In genomic region chr11:21104641-21105040, GRCh38 we compare ENCODE assay signal across 27 cellular contexts.
"Had no signal": no experiment of that assay in that cellular context is flagged by ENCODE, and none has a peak within 500 bp of the region (broad histone marks: within the 10 kb centered on the region; RNA-seq: fewer than 3 reads in every experiment).

No MANE protein-coding gene starts in this region.

- H3K36me3 Mint-ChIP-seq: stimulated activated effector memory CD8-positive, alpha-beta T cell treated with anti-CD3 and anti-CD28 coated beads, Interleukin-12 subunit alpha, Interleukin-12 subunit beta, amount 100 ng/mL, for 72 hours; stimulated activated memory B cell treated with anti-CD40 and anti-IgM and Interleukin-4, amounts not matched to agents 10 μg/mL and 1 μg/mL and 100 μg/mL, for 72 hours; stimulated activated naive B cell treated with anti-CD40 and anti-IgM and Interleukin-4, amounts not matched to agents 10 μg/mL and 1 μg/mL and 100 μg/mL, for 72 hours had no signal

- H3K27me3 ChIP-seq: stomach, suprapubic skin, testis, thyroid gland, tibial artery, tibial nerve, transverse colon, upper lobe of left lung, upper lobe of right lung, uterus, vagina had no signal

- H3K27ac ChIP-seq: stomach, suprapubic skin, testis, thoracic aorta, thyroid gland, tibial artery, tibial nerve, transverse colon, upper lobe of left lung, upper lobe of right lung, uterus, vagina had no signal

- H3K4me3 ChIP-seq: stomach, suprapubic skin, testis, thoracic aorta, thyroid gland, tibial artery, tibial nerve, transverse colon, upper lobe of left lung, upper lobe of right lung, uterus, vagina had no signal

- DNase-seq: stimulated activated CD4-positive, alpha-beta T cell treated with anti-CD3 and anti-CD28 coated beads, Interleukin-2, amount 100 ng/mL, for 24 hours; stimulated activated CD4-positive, alpha-beta T cell treated with anti-CD3 and anti-CD28 coated beads, Interleukin-2, amount 100 ng/mL, for 48 hours; stimulated activated CD4-positive, alpha-beta T cell treated with anti-CD3 and anti-CD28 coated beads, Interleukin-4, amount 100 ng/mL, for 1 hour; stimulated activated CD4-positive, alpha-beta T cell treated with anti-CD3 and anti-CD28 coated beads, Interleukin-4, amount 100 ng/mL, for 24 hours; stimulated activated CD4-positive, alpha-beta T cell treated with anti-CD3 and anti-CD28 coated beads, Interleukin-4, amount 100 ng/mL, for 4 hours; stimulated activated CD8-positive, alpha-beta memory T cell treated with anti-CD3 and anti-CD28 coated beads, Interleukin-4, amount 100 ng/mL, for 48 hours; stimulated activated naive B cell treated with anti-CD40 and anti-IgM and Interleukin-4, amounts not matched to agents 10 μg/mL and 1 μg/mL and 100 μg/mL, for 72 hours; stimulated activated naive CD4-positive, alpha-beta T cell; stimulated activated naive CD4-positive, alpha-beta T cell treated with Interleukin-2 at 50 U/mL for 16 hours; stimulated activated naive CD8-positive, alpha-beta T cell treated with anti-CD3 and anti-CD28 coated beads, Interleukin-15, amount 100 ng/mL, for 72 hours; stimulated activated naive CD8-positive, alpha-beta T cell treated with anti-CD3 and anti-CD28 coated beads, Interleukin-15, Interleukin-2, amounts not matched to agents 100 U/mL and 50 U/mL, for 24 hours; stomach; substantia nigra; testis; thyroid gland; tibial artery; transverse colon; upper lobe of left lung; upper lobe of right lung; uterus had no signal

- H3K36me3 ChIP-seq: stomach, suprapubic skin, thoracic aorta, thyroid gland, tibial artery, tibial nerve, transverse colon, upper lobe of left lung, upper lobe of right lung, uterus, vagina had no signal

- H3K4me1 ChIP-seq: stomach, suprapubic skin, testis, thyroid gland, tibial artery, tibial nerve, transverse colon, upper lobe of left lung, upper lobe of right lung, uterus, vagina had no signal

- H3K4me1 Mint-ChIP-seq: stimulated activated effector memory CD8-positive, alpha-beta T cell treated with anti-CD3 and anti-CD28 coated beads, Interleukin-12 subunit alpha, Interleukin-12 subunit beta, amount 100 ng/mL, for 72 hours; stimulated activated memory B cell treated with anti-CD40 and anti-IgM and Interleukin-4, amounts not matched to agents 10 μg/mL and 1 μg/mL and 100 μg/mL, for 72 hours; stimulated activated naive B cell treated with anti-CD40 and anti-IgM and Interleukin-4, amounts not matched to agents 10 μg/mL and 1 μg/mL and 100 μg/mL, for 72 hours; stimulated activated naive CD8-positive, alpha-beta T cell treated with anti-CD3 and anti-CD28 coated beads, Interleukin-15, amount 100 ng/mL, for 72 hours had no signal

- H3K27me3 Mint-ChIP-seq: stimulated activated memory B cell treated with anti-CD40 and anti-IgM and Interleukin-4, amounts not matched to agents 10 μg/mL and 1 μg/mL and 100 μg/mL, for 72 hours; stimulated activated naive B cell treated with anti-CD40 and anti-IgM and Interleukin-4, amounts not matched to agents 10 μg/mL and 1 μg/mL and 100 μg/mL, for 72 hours; stimulated activated naive CD8-positive, alpha-beta T cell treated with anti-CD3 and anti-CD28 coated beads, Interleukin-15, amount 100 ng/mL, for 72 hours; stimulated activated naive CD8-positive, alpha-beta T cell treated with anti-CD3 and anti-CD28 coated beads, Interleukin-15, Interleukin-2, amounts not matched to agents 100 ng/mL and 50 ng/mL, for 24 hours had no signal

- H3K27ac Mint-ChIP-seq: stimulated activated effector memory CD8-positive, alpha-beta T cell treated with anti-CD3 and anti-CD28 coated beads, Interleukin-12 subunit alpha, Interleukin-12 subunit beta, amount 100 ng/mL, for 72 hours; stimulated activated memory B cell treated with anti-CD40 and anti-IgM and Interleukin-4, amounts not matched to agents 10 μg/mL and 1 μg/mL and 100 μg/mL, for 72 hours; stimulated activated naive B cell treated with anti-CD40 and anti-IgM and Interleukin-4, amounts not matched to agents 10 μg/mL and 1 μg/mL and 100 μg/mL, for 72 hours; stimulated activated naive CD8-positive, alpha-beta T cell treated with anti-CD3 and anti-CD28 coated beads, Interleukin-15, amount 100 ng/mL, for 72 hours; stimulated activated naive CD8-positive, alpha-beta T cell treated with anti-CD3 and anti-CD28 coated beads, Interleukin-15, Interleukin-2, amounts not matched to agents 100 ng/mL and 50 ng/mL, for 24 hours had no signal

- H3K9me3 ChIP-seq: suprapubic skin, testis, thoracic aorta, thyroid gland, tibial artery, transverse colon, upper lobe of left lung, upper lobe of right lung, uterus, vagina had no signal

- H3K4me3 Mint-ChIP-seq: stimulated activated effector memory CD8-positive, alpha-beta T cell treated with anti-CD3 and anti-CD28 coated beads, Interleukin-12 subunit alpha, Interleukin-12 subunit beta, amount 100 ng/mL, for 72 hours; stimulated activated memory B cell treated with anti-CD40 and anti-IgM and Interleukin-4, amounts not matched to agents 10 μg/mL and 1 μg/mL and 100 μg/mL, for 72 hours; stimulated activated naive B cell treated with anti-CD40 and anti-IgM and Interleukin-4, amounts not matched to agents 10 μg/mL and 1 μg/mL and 100 μg/mL, for 72 hours; stimulated activated naive CD8-positive, alpha-beta T cell treated with anti-CD3 and anti-CD28 coated beads, Interleukin-15, amount 100 ng/mL, for 72 hours; stimulated activated naive CD8-positive, alpha-beta T cell treated with anti-CD3 and anti-CD28 coated beads, Interleukin-15, Interleukin-2, amounts not matched to agents 100 ng/mL and 50 ng/mL, for 24 hours had no signal
